8 cellular contexts compared by ENCODE assay signal in the genomic region with DNA sequence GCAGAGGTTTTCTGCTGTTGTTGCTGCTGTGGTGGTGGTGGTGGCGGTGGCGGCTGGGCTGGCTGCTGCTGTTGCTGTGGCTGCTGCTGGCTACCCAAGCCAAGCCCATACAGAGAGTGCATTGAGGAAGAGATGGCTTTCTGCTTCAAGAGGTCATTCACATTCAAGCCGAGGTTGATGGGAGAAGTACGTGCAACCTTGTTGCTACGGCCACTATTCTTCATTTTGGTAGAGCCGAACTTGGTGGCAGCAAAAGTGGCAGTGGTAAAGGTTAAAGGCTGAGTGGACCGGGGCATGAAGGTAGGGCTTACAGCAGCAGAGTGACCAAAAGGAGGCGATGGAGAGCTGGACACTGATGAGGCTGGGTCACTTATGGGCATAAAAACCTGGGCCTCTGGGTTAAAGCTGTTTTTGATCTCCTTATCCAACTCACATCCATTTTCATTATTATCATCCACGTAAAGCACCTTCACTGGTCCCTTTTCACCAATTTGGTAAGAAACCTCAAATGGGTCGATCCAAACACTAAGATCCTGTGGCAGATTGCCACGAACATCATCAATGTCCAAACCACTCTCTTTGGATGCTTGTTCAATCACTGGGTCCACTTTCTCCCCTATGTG. TPM values are rescaled to one million over a fixed set of nuclear protein-coding genes. Genes with fewer than 3 reads are reported as not detected.
DNase-seq lines count a peak whose midpoint lies in the region; ATAC-seq and TF ChIP-seq lines count a peak whose summit lies in the region.

No MANE protein-coding gene starts in this region.

- H3K9me3 ChIP-seq in MG63 = no peaks in the 10 kb centered on the region
- no peaks in the 10 kb centered on the region for H3K9me3 ChIP-seq in hepatocyte (ENCODE audit: low read depth)
- H3K9me3 ChIP-seq in gastrocnemius medialis = no peaks in the 10 kb centered on the region

- peak overlapping the region; percentile 96 for H3K27ac Mint-ChIP-seq in activated naive CD8-positive, alpha-beta T cell

- WGBS in hepatocyte (ENCODE audit: low lambda C conversion rate, missing lambda C conversion rate) = 84% methylated on average over 11 of the region's 11 CpGs

- no peaks in the 10 kb centered on the region for H3K27me3 ChIP-seq in MG63
- no peaks in the 10 kb centered on the region for H3K27me3 ChIP-seq in hepatocyte
- H3K27me3 ChIP-seq in gastrocnemius medialis = no peaks in the 10 kb centered on the region

- no peak overlapping the region for H2AFZ ChIP-seq in hepatocyte

- H3K4me3 Mint-ChIP-seq in activated naive CD8-positive, alpha-beta T cell = peak overlapping the region; percentile 98

- H3K4me1 ChIP-seq in hepatocyte (ENCODE audit: insufficient read depth) = peaks cover 13% of the 10 kb centered on the region
- peaks cover 24 to 48% of the 10 kb centered on the region in 2 donors for H3K4me1 ChIP-seq in gastrocnemius medialis

- H4K20me1 ChIP-seq in hepatocyte (ENCODE audit: insufficient read depth, poor library complexity, severe bottlenecking) = peaks cover 42% of the 10 kb centered on the region

- DNase-seq in ELR (ENCODE audit: low read depth) (peak; percentile 66), MG63 (peak; percentile 40), hepatocyte (ENCODE audit: low spot score) (peak; percentile 60), gastrocnemius medialis (peak in 1 of 2 donors; percentile 75), COLO829 (ENCODE audit: low spot score) (no peak)

- intact Hi-C loops in gastrocnemius medialis (cut with DNase I; ENCODE audit: low total_unique reads) = loop anchor here (1.0 to 10.0 kb wide), 2 partner anchors 87 to 699 kb away; a partner anchor contains a TSS

- H3K9me2 ChIP-seq in hepatocyte (replicated peaks; ENCODE audit: insufficient read depth) = no peaks in the 10 kb centered on the region

- no peak overlapping the region for H3K4me3 ChIP-seq in MG63
- H3K4me3 ChIP-seq in hepatocyte = no peak overlapping the region
- peak overlapping the region; percentile 66 to 98 (median 83) for H3K4me3 ChIP-seq in gastrocnemius medialis

- peaks cover 35% of the 10 kb centered on the region for H3K36me3 ChIP-seq in MG63
- H3K36me3 ChIP-seq in hepatocyte (replicated peaks; ENCODE audit: insufficient read depth, low read depth) = peaks cover 3% of the 10 kb centered on the region
- H3K36me3 ChIP-seq in gastrocnemius medialis = peaks cover 0 to 21% of the 10 kb centered on the region in 2 donors

- no peaks in the 10 kb centered on the region for H3K9me3 Mint-ChIP-seq in activated naive CD8-positive, alpha-beta T cell (ENCODE audit: low read depth)

- TF ChIP-seq CTCF in hepatocyte (IDR thresholded peaks at IDR 0.05; ENCODE audit: poor library complexity) (peak; percentile 51), gastrocnemius medialis (IDR thresholded peaks at IDR 0.05 in 4 of 5, conservative IDR thresholded peaks at IDR 0.05 in 1 of 5) (peak; percentile 66 to 74 (median 69))

- H3K27me3 Mint-ChIP-seq in activated naive CD8-positive, alpha-beta T cell = no peaks in the 10 kb centered on the region

- peak in 1 of 2 donors; percentile 9 for ATAC-seq in gastrocnemius medialis
- ATAC-seq in HG03175 (IDR thresholded peaks at IDR 0.05; ENCODE audit: unreplicated experiment) = no peak
- ATAC-seq in GM19452 (IDR thresholded peaks at IDR 0.05; ENCODE audit: unreplicated experiment) = no peak

- peaks cover 55% of the 10 kb centered on the region for H3K4me1 Mint-ChIP-seq in activated naive CD8-positive, alpha-beta T cell (ENCODE audit: low read depth)

- H3K36me3 Mint-ChIP-seq in activated naive CD8-positive, alpha-beta T cell = peaks cover 8% of the 10 kb centered on the region

- peak overlapping the region; percentile 98 for H3K27ac ChIP-seq in hepatocyte
- peak overlapping the region; percentile 98 to 100 (median 99) for H3K27ac ChIP-seq in gastrocnemius medialis

- H3K79me2 ChIP-seq in hepatocyte = peaks cover 55% of the 10 kb centered on the region

- H3K4me2 ChIP-seq in hepatocyte = peak overlapping the region; percentile 79

- in situ Hi-C loops in gastrocnemius medialis (cut with MboI; ENCODE audit: low sequenced_read_pairs in 4 of 4) = loop anchor here (5.0 to 25.0 kb wide), 4 partner anchors 89 to 299 kb away; a partner anchor contains a TSS

- no peak for TF ChIP-seq POLR2A in gastrocnemius medialis (IDR thresholded peaks at IDR 0.05)

RNA-seq across cellular contexts. Expression of a gene that starts 2.8 kb away (rescaled TPM):
- total RNA-seq in MG63 (2014; rRNA removed; shearing (Covaris generic); ENCODE audit: low replicate concordance) = 16.0 and 17.5 TPM in 2 replicates
- total RNA-seq in hepatocyte (52.1 and 53.6 TPM in 2 replicates), gastrocnemius medialis (10 to 100 TPM; 13.6 to 53.5 (median 28.2) TPM)
- 41.1 and 43.2 TPM in 2 replicates for polyA plus RNA-seq in hepatocyte

RNA-seq across cellular contexts. Expression of a gene that starts 27.9 kb away (rescaled TPM):
- not detected in 2 replicates for total RNA-seq in MG63 (2014; rRNA removed; shearing (Covaris generic); ENCODE audit: low replicate concordance)
- total RNA-seq in hepatocyte (0.36 and 0.50 TPM in 2 replicates), gastrocnemius medialis (under 1 TPM in 3 of 4 donors, not detected in 1; 0.09 to 0.22 (median 0.20) TPM)
- polyA plus RNA-seq in hepatocyte = 0.68 TPM in 1 of 2 replicates, not detected in the other

Comparison
In these comparisons a context has a peak if more than half of its experiments do, and no peak if none do; other contexts are left out.
1. H3K4me3 ChIP-seq: peak in gastrocnemius medialis (4 of 4); none in MG63 (single experiment) and hepatocyte (single experiment).